Comparison of ENCODE assay signal across 10 cellular contexts in genomic region chr14:50859296-50859624, GRCh38. TPM values are rescaled to one million over a fixed set of nuclear protein-coding genes. Genes with fewer than 3 reads are reported as not detected.
DNase-seq lines count a peak whose midpoint lies in the region; ATAC-seq and TF ChIP-seq lines count a peak whose summit lies in the region.
"Had no signal": no experiment of that assay in that cellular context is flagged by ENCODE, and none has a peak within 500 bp of the region (broad histone marks: within the 10 kb centered on the region; RNA-seq: fewer than 3 reads in every experiment).

No MANE protein-coding gene starts in this region.

- TF ChIP-seq POLR2A in suprapubic skin (IDR thresholded peaks at IDR 0.05), result no peak

- peaks cover 6% of the 10 kb centered on the region for H3K4me1 ChIP-seq in suprapubic skin
- H3K4me1 ChIP-seq: BE2C had no signal

- H3K36me3 ChIP-seq in SU-DHL-6 (ENCODE audit: low read length), result no peaks in the 10 kb centered on the region
- H3K36me3 ChIP-seq in suprapubic skin, result no peaks in the 10 kb centered on the region
- H3K36me3 ChIP-seq: BE2C had no signal

- peak; percentile 37 for DNase-seq in NCI-H510A treated with DMSO at 0.1 percent for 48 hours (lab: John Stamatoyannopoulos, UW)
- DNase-seq in NCI-H510A (lab: John Stamatoyannopoulos, UW), result no peak
- no peak for DNase-seq in fibroblast of the aortic adventitia (ENCODE audit: low read depth)
- no peak for DNase-seq in suprapubic skin (ENCODE audit: low spot score in 2 of 2)
- DNase-seq in COR-L47 (lab: John Stamatoyannopoulos, UW), result no peak
- no peak for DNase-seq in OCI-M1 (lab: John Stamatoyannopoulos, UW)

- H4K20me1 ChIP-seq in SU-DHL-6 (ENCODE audit: low read depth, low read length), result no peaks in the 10 kb centered on the region

- no peak for ATAC-seq in activated CD4-positive, CD25-positive, alpha-beta regulatory T cell treated with anti-CD3 and anti-CD28 coated beads, Interleukin-2, amount 50 U/mL, for 24 hours

- H3K4me2 ChIP-seq in SU-DHL-6 (ENCODE audit: low read depth, low read length, poor library complexity, severe bottlenecking), result peak overlapping the region; percentile 99

- no peaks in the 10 kb centered on the region for H3K27me3 ChIP-seq in SU-DHL-6 (ENCODE audit: low read length)
- H3K27me3 ChIP-seq in suprapubic skin, result no peaks in the 10 kb centered on the region
- H3K27me3 ChIP-seq: BE2C had no signal

- no peaks in the 10 kb centered on the region for H3K79me2 ChIP-seq in SU-DHL-6 (ENCODE audit: insufficient read depth, low read length)

- TF ChIP-seq CTCF in SU-DHL-6 (IDR thresholded peaks at IDR 0.05; ENCODE audit: insufficient read depth, low read length, poor library complexity, severe bottlenecking) (no peak), fibroblast of the aortic adventitia (IDR thresholded peaks at IDR 0.05; ENCODE audit: insufficient read depth, low read length) (no peak), suprapubic skin (IDR thresholded peaks at IDR 0.05) (no peak)

- no peak overlapping the region for H3K27ac ChIP-seq in SU-DHL-6 (ENCODE audit: low read depth, low read length)
- no peak overlapping the region for H3K27ac ChIP-seq in suprapubic skin

- H3F3A ChIP-seq in SU-DHL-6 (ENCODE audit: insufficient read depth), result no peaks in the 10 kb centered on the region

- H3K9me3 ChIP-seq in SU-DHL-6 (ENCODE audit: insufficient read depth, low read length) (no peaks in the 10 kb centered on the region), suprapubic skin (no peaks in the 10 kb centered on the region)
- H3K9me3 ChIP-seq: BE2C had no signal

- WGBS in suprapubic skin, result 33% methylated on average over 1 of the region's 1 CpG

- no peak for TF ChIP-seq EP300 in suprapubic skin (IDR thresholded peaks at IDR 0.05)

- H2AFZ ChIP-seq in SU-DHL-6 (ENCODE audit: low read depth, low read length, severe bottlenecking), result peak overlapping the region; percentile 96

- H3K9me2 ChIP-seq in SU-DHL-6 (replicated peaks; ENCODE audit: insufficient read depth, low read length), result no peaks in the 10 kb centered on the region

- H3K4me3 ChIP-seq in SU-DHL-6 (ENCODE audit: insufficient read depth, low read length, poor library complexity, severe bottlenecking) (no peak overlapping the region), fibroblast of the aortic adventitia (ENCODE audit: low read depth, low read length) (peak overlapping the region; percentile 65), suprapubic skin (peak overlapping the region; percentile 49)

- peak overlapping the region; percentile 58 for H3K9ac ChIP-seq in SU-DHL-6 (ENCODE audit: low read length)

RNA-seq across cellular contexts. Expression of gene ABHD12B, which starts 12.6 kb away (rescaled TPM):
- not detected in 2 replicates for total RNA-seq in fibroblast of the aortic adventitia (ENCODE audit: low replicate concordance)
- total RNA-seq in suprapubic skin, result 10 to 100 TPM in 3 of 4 donors, 1 to 10 TPM in 1; 9.1 to 32.0 (median 25.2) TPM
- total RNA-seq: bronchial epithelial cell had no signal

RNA-seq across cellular contexts. Expression of gene NIN, which starts 28.3 kb away (rescaled TPM):
- 33.4 and 62.8 TPM in 2 replicates for total RNA-seq in fibroblast of the aortic adventitia (ENCODE audit: low replicate concordance)
- total RNA-seq in suprapubic skin, result 10 to 100 TPM; 22.7 to 48.2 (median 36.8) TPM

Comparison
In these comparisons a context has a peak if more than half of its experiments do, and no peak if none do; other contexts are left out.
1. RNA of gene ABHD12B, which starts 12.6 kb away (total RNA-seq): 9.1 to 32.0 TPM in suprapubic skin; not detected in fibroblast of the aortic adventitia; every median in the first group is over 10 times any median in the second.